ENCODE assay signal across 22 cellular contexts in genomic region chr2:137693521-137693920, GRCh38.
A peak's percentile ranks its signal among the peaks of the same experiment; 100 is the strongest.
DNase-seq lines count a peak whose midpoint lies in the region; ATAC-seq, FAIRE-seq and TF ChIP-seq lines count a peak whose summit lies in the region.
"Had no signal": no experiment of that assay in that cellular context is flagged by ENCODE, and none has a peak within 500 bp of the region (broad histone marks: within the 10 kb centered on the region; RNA-seq: fewer than 3 reads in every experiment).

No MANE protein-coding gene starts in this region.

- H3K36me3 ChIP-seq in A673 (ENCODE audit: insufficient read depth, low read length, poor library complexity, severe bottlenecking) = no peaks in the 10 kb centered on the region
- no peaks in the 10 kb centered on the region for H3K36me3 ChIP-seq in bronchial epithelial cell (ENCODE audit: control insufficient read depth, insufficient read depth, low read length)
- H3K36me3 ChIP-seq in breast epithelium = no peaks in the 10 kb centered on the region
- no peaks in the 10 kb centered on the region for H3K36me3 ChIP-seq in osteoblast (ENCODE audit: insufficient read depth, low read length)
- H3K36me3 ChIP-seq: colonic mucosa, gastrocnemius medialis, sigmoid colon, uterus had no signal

- H3K4me3 ChIP-seq in A673 (ENCODE audit: low read depth, low read length, poor library complexity, severe bottlenecking) (no peak overlapping the region), bronchial epithelial cell (ENCODE audit: low read depth, low read length) (no peak overlapping the region), breast epithelium (no peak overlapping the region), osteoblast (ENCODE audit: insufficient read depth, low read length) (no peak overlapping the region)
- H3K4me3 ChIP-seq: colonic mucosa, gastrocnemius medialis, sigmoid colon, uterus had no signal

- no peak overlapping the region for H3K27ac ChIP-seq in A673 (ENCODE audit: low read depth, low read length, poor library complexity, severe bottlenecking)
- H3K27ac ChIP-seq in breast epithelium = no peak overlapping the region
- no peak overlapping the region for H3K27ac ChIP-seq in osteoblast (ENCODE audit: low read depth, low read length)
- H3K27ac ChIP-seq: colonic mucosa, gastrocnemius medialis, sigmoid colon, uterus had no signal

- TF ChIP-seq POLR2A in breast epithelium (IDR thresholded peaks at IDR 0.05) = no peak

- intact Hi-C loops in A673 (cut with micrococcal nuclease; ENCODE audit: unreplicated experiment) = no loop called here
- intact Hi-C loops in breast epithelium (cut with DNase I; ENCODE audit: low total_unique reads) = no loop called here

- H4K20me1 ChIP-seq in osteoblast (ENCODE audit: insufficient read depth, low read length) = no peaks in the 10 kb centered on the region

- CTCF ChIA-PET in A673 (lab: Charles Lee) = no interaction called here

- H3K79me2 ChIP-seq in osteoblast (ENCODE audit: insufficient read depth, low read length) = no peaks in the 10 kb centered on the region

- no peak overlapping the region for H2AFZ ChIP-seq in osteoblast (ENCODE audit: low read length)

- FAIRE-seq in bronchial epithelial cell (lab: Jason Lieb, UNC) = no peak

- H3K4me1 ChIP-seq in A673 (ENCODE audit: insufficient read depth, low read length, poor library complexity, severe bottlenecking) (no peaks in the 10 kb centered on the region), breast epithelium (no peaks in the 10 kb centered on the region), osteoblast (ENCODE audit: insufficient read depth, low read length) (no peaks in the 10 kb centered on the region)
- H3K4me1 ChIP-seq: colonic mucosa, gastrocnemius medialis, sigmoid colon, uterus had no signal

- H3K9me3 ChIP-seq in A673 (ENCODE audit: low read depth, low read length, poor library complexity, severe bottlenecking) (no peaks in the 10 kb centered on the region), breast epithelium (no peaks in the 10 kb centered on the region), osteoblast (ENCODE audit: low read depth, low read length) (peaks cover 3% of the 10 kb centered on the region)
- H3K9me3 ChIP-seq: colonic mucosa, gastrocnemius medialis, sigmoid colon, uterus had no signal

- no peak overlapping the region for H3K4me2 ChIP-seq in osteoblast (ENCODE audit: insufficient read depth, low read length)

- POLR2A ChIA-PET in A673 (lab: Charles Lee; ENCODE audit: low non-redundant PET) = no interaction called here

- ATAC-seq in GM19043 (IDR thresholded peaks at IDR 0.05; ENCODE audit: low read depth, unreplicated experiment) (peak; percentile 50), HG03457 (IDR thresholded peaks at IDR 0.05; ENCODE audit: unreplicated experiment) (peak; percentile 54)
- ATAC-seq: gastrocnemius medialis, HCT116, Panc1 had no signal

- H3K27me3 ChIP-seq in A673 (replicated peaks; ENCODE audit: insufficient read depth, low read depth, low read length, poor library complexity) (no peaks in the 10 kb centered on the region), bronchial epithelial cell (ENCODE audit: control insufficient read depth, insufficient read depth, low read length) (no peaks in the 10 kb centered on the region), breast epithelium (no peaks in the 10 kb centered on the region), osteoblast (ENCODE audit: insufficient read depth, low read length) (no peaks in the 10 kb centered on the region)
- H3K27me3 ChIP-seq: colonic mucosa, gastrocnemius medialis, sigmoid colon, uterus had no signal

- TF ChIP-seq CTCF in A673 (conservative IDR thresholded peaks at IDR 0.05; ENCODE audit: low read depth, low read length) (no peak), bronchial epithelial cell (IDR thresholded peaks at IDR 0.05; ENCODE audit: insufficient read depth, low read length, severe bottlenecking) (no peak), breast epithelium (IDR thresholded peaks at IDR 0.05) (no peak), osteoblast (IDR thresholded peaks at IDR 0.05; ENCODE audit: extremely low read depth, low read depth, low read length) (no peak)

- DNase-seq in A673 (ENCODE audit: low spot score) (peak; percentile 78), bronchial epithelial cell (ENCODE audit: low read depth) (peak; percentile 48), midbrain (lab: John Stamatoyannopoulos, UW) (no peak), breast epithelium (ENCODE audit: low spot score in 2 of 2) (no peak), NCI-H1436 (lab: John Stamatoyannopoulos, UW) (no peak), osteoblast (ENCODE audit: insufficient read length, low spot score, missing footprints) (no peak)
- DNase-seq: ACHN; activated CD4-positive, alpha-beta T cell treated with anti-CD3 and anti-CD28 coated beads, Interleukin-2, amount 10 ng/mL, durations not matched to agents 7 days and 5 days; activated naive CD4-positive, alpha-beta T cell treated with anti-CD3 and anti-CD28 coated beads for 36 hours; CD4-positive, alpha-beta T cell; colonic mucosa; DND-41; gastrocnemius medialis; NCI-H1048; NCI-H69; sigmoid colon; SW 1271; uterus had no signal

- no TSS peak for BruUV-seq in A673 (replicated peaks; lab: Mats Ljungman, UMichigan)

Comparison
In these comparisons a context has a peak if more than half of its experiments do, and no peak if none do; other contexts are left out.
1. DNase-seq: peak in A673 (single experiment) and bronchial epithelial cell (single experiment); none in midbrain (single experiment), breast epithelium (0 of 2), NCI-H1436 (single experiment) and osteoblast (single experiment).